11 cellular contexts compared by ENCODE assay signal in genomic region chr13:40562975-40563349, GRCh38.
DNase-seq lines count a peak whose midpoint lies in the region; ATAC-seq and TF ChIP-seq lines count a peak whose summit lies in the region.
"Had no signal": no experiment of that assay in that cellular context is flagged by ENCODE, and none has a peak within 500 bp of the region (broad histone marks: within the 10 kb centered on the region; RNA-seq: fewer than 3 reads in every experiment).

No MANE protein-coding gene starts in this region.

- DNase-seq in GDM1 (lab: John Stamatoyannopoulos, UW) (peak; percentile 34), OCI-LY7 (ENCODE audit: low spot score) (no peak), choroid plexus epithelial cell (ENCODE audit: low read depth) (peak; percentile 46), renal cortical epithelial cell (ENCODE audit: low read depth) (peak; percentile 60), vagina (ENCODE audit: extremely low spot score in 2 of 2) (no peak), cerebellar nuclear complex (lab: John Stamatoyannopoulos, UW) (no peak), activated gamma-delta T cell treated with Interleukin-2 at 50 U/mL for 16 hours (no peak)
- DNase-seq: DMS79; NCI-H2029 treated with DMSO at 0.1 percent for 48 hours; stimulated activated CD4-positive, alpha-beta T cell treated with anti-CD3 and anti-CD28 coated beads, Interleukin-4, amount 100 ng/mL, for 24 hours had no signal

- no peak for TF ChIP-seq POLR2A in vagina (IDR thresholded peaks at IDR 0.05)

- no peaks in the 10 kb centered on the region for H3K9me2 ChIP-seq in OCI-LY7 (ENCODE audit: insufficient read depth, low read length)

- no peak for TF ChIP-seq CTCF in OCI-LY7 (conservative IDR thresholded peaks at IDR 0.05; ENCODE audit: low read length)
- TF ChIP-seq CTCF in choroid plexus epithelial cell (conservative IDR thresholded peaks at IDR 0.05; ENCODE audit: low read depth, low read length), result no peak
- no peak for TF ChIP-seq CTCF in vagina (IDR thresholded peaks at IDR 0.05)

- BruUV-seq in OCI-LY7 (replicated peaks; lab: Mats Ljungman, UMichigan), result no TSS peak

- no peak for ATAC-seq in HG02588 (IDR thresholded peaks at IDR 0.05; ENCODE audit: unreplicated experiment)

- H3K4me3 ChIP-seq in OCI-LY7 (ENCODE audit: low read depth, low read length, poor library complexity, severe bottlenecking), result no peak overlapping the region
- H3K4me3 ChIP-seq in choroid plexus epithelial cell (ENCODE audit: low read depth, low read length), result no peak overlapping the region
- no peak overlapping the region for H3K4me3 ChIP-seq in vagina

- H3K9me3 ChIP-seq in OCI-LY7 (ENCODE audit: low read length), result no peaks in the 10 kb centered on the region
- no peaks in the 10 kb centered on the region for H3K9me3 ChIP-seq in vagina

- H3K27ac ChIP-seq in OCI-LY7 (ENCODE audit: low read depth, low read length, poor library complexity, severe bottlenecking), result no peak overlapping the region
- no peak overlapping the region for H3K27ac ChIP-seq in vagina

- no peak overlapping the region for H2AFZ ChIP-seq in OCI-LY7 (ENCODE audit: low read length)

- CTCF ChIA-PET in OCI-LY7 (lab: Charles Lee; ENCODE audit: unreplicated experiment), result interaction anchor here (1.2 kb wide), 1 partner anchor 19 kb away, joined by 3 read pairs; no protein-coding TSS in a partner anchor

- H3K36me3 ChIP-seq in OCI-LY7 (ENCODE audit: insufficient read depth, low read length) (peaks cover 32% of the 10 kb centered on the region), vagina (peaks cover 0 to 11% of the 10 kb centered on the region in 2 donors)

- peaks cover 10% of the 10 kb centered on the region; the same call in 1 of the 2 replicates for H4K20me1 ChIP-seq in OCI-LY7 (ENCODE audit: insufficient read depth, low read length)

- no peaks in the 10 kb centered on the region for H3K27me3 ChIP-seq in vagina

- peak overlapping the region; percentile 63; the same call in 1 of the 2 replicates for H3K4me2 ChIP-seq in OCI-LY7 (ENCODE audit: low read length)

- intact Hi-C loops in OCI-LY7 (cut with micrococcal nuclease; ENCODE audit: unreplicated experiment), result no loop called here
- intact Hi-C loops in vagina (cut with DNase I), result no loop called here

- POLR2A ChIA-PET in OCI-LY7 (lab: Charles Lee), result interaction anchor here (1.0 to 2.8 kb wide), 6 partner anchors 8 to 19 kb away, joined by 3 to 10 read pairs (median 4); no protein-coding TSS in a partner anchor

- peaks cover 99% of the 10 kb centered on the region for H3K79me2 ChIP-seq in OCI-LY7 (ENCODE audit: insufficient read depth, low read depth, low read length)

- H3K4me1 ChIP-seq in OCI-LY7 (ENCODE audit: insufficient read depth, low read length, poor library complexity, severe bottlenecking), result peaks cover 58% of the 10 kb centered on the region
- H3K4me1 ChIP-seq in vagina, result peaks cover 65% of the 10 kb centered on the region

Comparison
In these comparisons a context has a peak if more than half of its experiments do, and no peak if none do; other contexts are left out.
1. DNase-seq: peak in GDM1 (single experiment), choroid plexus epithelial cell (single experiment) and renal cortical epithelial cell (single experiment); none in OCI-LY7 (single experiment), vagina (0 of 2), cerebellar nuclear complex (0 of 2) and activated gamma-delta T cell treated with Interleukin-2 at 50 U/mL for 16 hours (single experiment).